ENCODE assay signal across 14 cellular contexts in genomic region chr4:83268491-83268890, GRCh38.
"Had no signal": no experiment of that assay in that cellular context is flagged by ENCODE, and none has a peak within 500 bp of the region (broad histone marks: within the 10 kb centered on the region; RNA-seq: fewer than 3 reads in every experiment).

No MANE protein-coding gene starts in this region.

- H3K9me3 Mint-ChIP-seq: activated CD4-positive, alpha-beta memory T cell treated with anti-CD3 and anti-CD28 coated beads, Interleukin-2, amount 10 ng/mL, durations not matched to agents 7 days and 5 days; activated naive CD4-positive, alpha-beta T cell treated with anti-CD3 and anti-CD28 coated beads for 36 hours; activated T-helper 1 cell treated with anti-CD3 and anti-CD28 coated beads, Interleukin-12 subunit alpha, Interleukin-12 subunit beta, Interleukin-2, Interleukin-4 antibody, amounts not matched to agents 30 ng/mL and 10 ng/mL and 1 ng/mL, durations not matched to agents 14 hours and 24 hours and 36 hours; stimulated activated effector memory CD8-positive, alpha-beta T cell treated with anti-CD3 and anti-CD28 coated beads, Interleukin-12 subunit alpha, Interleukin-12 subunit beta, amount 100 ng/mL, for 72 hours; T-cell had no signal

- H3K4me3 Mint-ChIP-seq: activated CD4-positive, alpha-beta memory T cell treated with anti-CD3 and anti-CD28 coated beads, Interleukin-2, amount 10 ng/mL, durations not matched to agents 7 days and 5 days; activated naive CD4-positive, alpha-beta T cell treated with anti-CD3 and anti-CD28 coated beads for 36 hours; activated T-helper 1 cell treated with anti-CD3 and anti-CD28 coated beads, Interleukin-12 subunit alpha, Interleukin-12 subunit beta, Interleukin-2, Interleukin-4 antibody, amounts not matched to agents 30 ng/mL and 10 ng/mL and 1 ng/mL, durations not matched to agents 14 hours and 24 hours and 36 hours; stimulated activated effector memory CD8-positive, alpha-beta T cell treated with anti-CD3 and anti-CD28 coated beads, Interleukin-12 subunit alpha, Interleukin-12 subunit beta, amount 100 ng/mL, for 72 hours; T-cell had no signal

- H3K4me2 ChIP-seq: SK-N-SH had no signal

- H3K27ac Mint-ChIP-seq: activated CD4-positive, alpha-beta memory T cell treated with anti-CD3 and anti-CD28 coated beads, Interleukin-2, amount 10 ng/mL, durations not matched to agents 7 days and 5 days; activated naive CD4-positive, alpha-beta T cell treated with anti-CD3 and anti-CD28 coated beads for 36 hours; stimulated activated effector memory CD8-positive, alpha-beta T cell treated with anti-CD3 and anti-CD28 coated beads, Interleukin-12 subunit alpha, Interleukin-12 subunit beta, amount 100 ng/mL, for 72 hours; T-cell had no signal

- DNase-seq: activated CD4-positive, alpha-beta memory T cell treated with anti-CD3 and anti-CD28 coated beads, Interleukin-2, amount 10 ng/mL, durations not matched to agents 7 days and 5 days; activated CD4-positive, CD25-positive, alpha-beta regulatory T cell treated with anti-CD3 and anti-CD28 coated beads, Interleukin-2, amount 50 U/mL, for 72 hours; activated CD8-positive, alpha-beta memory T cell treated with anti-CD3 and anti-CD28 coated beads, Interleukin-2, amount 50 U/mL, for 4 hours; activated naive CD4-positive, alpha-beta T cell treated with anti-CD3 and anti-CD28 coated beads for 36 hours; kidney glomerular epithelial cell; ovary; SK-N-SH; T-cell; T-helper 9 cell; tibial artery had no signal

- H3K27me3 Mint-ChIP-seq: activated CD4-positive, alpha-beta memory T cell treated with anti-CD3 and anti-CD28 coated beads, Interleukin-2, amount 10 ng/mL, durations not matched to agents 7 days and 5 days; T-cell had no signal

- H3K9me3 ChIP-seq: esophagus muscularis mucosa, ovary, SK-N-SH, tibial artery had no signal

- H3K4me1 ChIP-seq: esophagus muscularis mucosa, tibial artery had no signal

- H3K36me3 ChIP-seq: ovary had no signal

- ATAC-seq: T-cell had no signal

- H3K27me3 ChIP-seq: esophagus muscularis mucosa, ovary, tibial artery had no signal

- H3K4me3 ChIP-seq: coronary artery, esophagus muscularis mucosa, ovary, tibial artery had no signal

- H3K27ac ChIP-seq: coronary artery, esophagus muscularis mucosa, ovary, tibial artery had no signal

- H3K9ac ChIP-seq: SK-N-SH had no signal
